8 cellular contexts compared by ENCODE assay signal in genomic region chr7:134548877-134549276, GRCh38. TPM values are rescaled to one million over a fixed set of nuclear protein-coding genes. Genes with fewer than 3 reads are reported as not detected.
DNase-seq lines count a peak whose midpoint lies in the region; ATAC-seq and TF ChIP-seq lines count a peak whose summit lies in the region.

Gene AKR1B15 (plus strand): TSS chr7:134549110. CDS start chr7:134564620, 15,510 bp downstream.

- no peak within 1 kb of the TSS for H3K27ac ChIP-seq in right cardiac atrium (ENCODE audit: low read length)
- peak within 1 kb of the TSS in 2 of 5 donors; percentile 74 to 79 for H3K27ac ChIP-seq in stomach

- H3K4me1 ChIP-seq in right cardiac atrium (ENCODE audit: control insufficient read depth, insufficient read depth, low read length) = peaks cover 4% of the 10 kb centered on the region
- peaks cover 0 to 23% (median 13%) of the 10 kb centered on the region in 4 donors for H3K4me1 ChIP-seq in stomach

- H3K9me3 ChIP-seq in right cardiac atrium (ENCODE audit: control insufficient read depth, low read length) (no peaks in the 10 kb centered on the region), stomach (no peaks in the 10 kb centered on the region)

- TF ChIP-seq EP300 in stomach (IDR thresholded peaks at IDR 0.05) = no peak

- H3K36me3 ChIP-seq in stomach = no peaks in the 10 kb centered on the region

- peaks cover 11% of the 10 kb centered on the region for H3K27me3 Mint-ChIP-seq in T-helper 2 cell treated with Interferon-gamma antibody and Interleukin-4, amounts not matched to agents 5 μg/mL and 100 μg/mL, for 36 hours (ENCODE audit: low read depth)
- H3K27me3 Mint-ChIP-seq in progenitor cell of endocrine pancreas = peaks cover 21% of the 10 kb centered on the region

- H3K27ac Mint-ChIP-seq in T-helper 2 cell treated with Interferon-gamma antibody and Interleukin-4, amounts not matched to agents 5 μg/mL and 100 μg/mL, for 36 hours = no peak within 1 kb of the TSS
- no peak within 1 kb of the TSS for H3K27ac Mint-ChIP-seq in progenitor cell of endocrine pancreas

- H3K4me1 Mint-ChIP-seq in T-helper 2 cell treated with Interferon-gamma antibody and Interleukin-4, amounts not matched to agents 5 μg/mL and 100 μg/mL, for 36 hours (ENCODE audit: low read depth) = peaks cover 4% of the 10 kb centered on the region
- peaks cover 22% of the 10 kb centered on the region for H3K4me1 Mint-ChIP-seq in progenitor cell of endocrine pancreas (ENCODE audit: low read depth)

- H3K4me3 Mint-ChIP-seq in T-helper 2 cell treated with Interferon-gamma antibody and Interleukin-4, amounts not matched to agents 5 μg/mL and 100 μg/mL, for 36 hours = no peak within 1 kb of the TSS
- peak within 1 kb of the TSS; percentile 75 for H3K4me3 Mint-ChIP-seq in progenitor cell of endocrine pancreas (ENCODE audit: low read depth)

- no peak for ATAC-seq in right cardiac atrium
- ATAC-seq in HG02852 (IDR thresholded peaks at IDR 0.05; ENCODE audit: unreplicated experiment) = peak; percentile 96

- TF ChIP-seq POLR2A in stomach (IDR thresholded peaks at IDR 0.05) = no peak

- no peaks in the 10 kb centered on the region for H3K9me3 Mint-ChIP-seq in T-helper 2 cell treated with Interferon-gamma antibody and Interleukin-4, amounts not matched to agents 5 μg/mL and 100 μg/mL, for 36 hours
- no peaks in the 10 kb centered on the region for H3K9me3 Mint-ChIP-seq in progenitor cell of endocrine pancreas (ENCODE audit: low read depth)

- no peak within 1 kb of the TSS for H3K4me3 ChIP-seq in right cardiac atrium (ENCODE audit: low read length)
- H3K4me3 ChIP-seq in stomach = no peak within 1 kb of the TSS

- TF ChIP-seq CTCF in progenitor cell of endocrine pancreas (IDR thresholded peaks at IDR 0.05; ENCODE audit: unreplicated experiment) = no peak
- no peak for TF ChIP-seq CTCF in stomach (IDR thresholded peaks at IDR 0.05)

- intact Hi-C loops in right cardiac atrium (cut with DNase I) (no loop called here), cardiac septum (cut with DNase I) (loop anchor here (1.0 kb wide), 1 partner anchor 57 kb away; no protein-coding TSS in a partner anchor), stomach (cut with DNase I; ENCODE audit: low total_unique reads) (no loop called here)

- H3K27me3 ChIP-seq in right cardiac atrium (ENCODE audit: control insufficient read depth, insufficient read depth) (no peaks in the 10 kb centered on the region), stomach (no peaks in the 10 kb centered on the region)

- H3K36me3 Mint-ChIP-seq in T-helper 2 cell treated with Interferon-gamma antibody and Interleukin-4, amounts not matched to agents 5 μg/mL and 100 μg/mL, for 36 hours (ENCODE audit: low read depth) = no peaks in the 10 kb centered on the region
- H3K36me3 Mint-ChIP-seq in progenitor cell of endocrine pancreas (ENCODE audit: insufficient read depth) = no peaks in the 10 kb centered on the region

- peak in 2 of 3 donors; percentile 37 to 60 for DNase-seq in right cardiac atrium
- no peak for DNase-seq in cardiac septum (ENCODE audit: low spot score)
- DNase-seq in T-helper 2 cell treated with Interferon-gamma antibody and Interleukin-4, amounts not matched to agents 5 μg/mL and 100 μg/mL, for 36 hours (ENCODE audit: low spot score) = peak; percentile 17
- DNase-seq in progenitor cell of endocrine pancreas (ENCODE audit: low spot score, unreplicated experiment) = no peak
- no peak for DNase-seq in DMS 273 (lab: John Stamatoyannopoulos, UW; ENCODE audit: unreplicated experiment)
- no peak for DNase-seq in stomach
- DNase-seq in occipital lobe (lab: John Stamatoyannopoulos, UW) = no peak

- WGBS in right cardiac atrium = 80% methylated on average over 14 of the region's 14 CpGs
- 76 to 89% (median 84%) methylated on average over 14 of the region's 14 CpGs for WGBS in stomach, 5 donors

RNA-seq across cellular contexts. Expression of gene AKR1B15, which starts in this region (rescaled TPM):
- total RNA-seq in right cardiac atrium = not detected
- polyA plus RNA-seq in right cardiac atrium = 0.07 TPM
- total RNA-seq in cardiac septum = not detected
- total RNA-seq in progenitor cell of endocrine pancreas = not detected in 2 replicates
- under 1 TPM in 1 of 5 donors, not detected in 4; 0.72 TPM for total RNA-seq in stomach
- 1 to 10 TPM in 1 of 3 donors, under 1 TPM in 1, not detected in 1; 0.08 to 1.8 TPM for polyA plus RNA-seq in stomach
- total RNA-seq in occipital lobe = not detected

Comparison
In these comparisons a context has a peak if more than half of its experiments do, and no peak if none do; other contexts are left out.
1. Peak in DNase-seq in right cardiac atrium; RNA of the gene not detected or under 1 TPM.